Comparison of ENCODE assay signal across 8 cellular contexts in genomic region chr1:23691499-23692307, GRCh38. TPM values are rescaled to one million over a fixed set of nuclear protein-coding genes. Genes with fewer than 3 reads are reported as not detected.
DNase-seq lines count a peak whose midpoint lies in the region; ATAC-seq, FAIRE-seq and TF ChIP-seq lines count a peak whose summit lies in the region.

RPL11 (plus strand) TSS chr1:23691806; CDS start chr1:23691824, 18 bp downstream.

- peak; percentile 81 for ATAC-seq in HG02870 (IDR thresholded peaks at IDR 0.05; ENCODE audit: unreplicated experiment)
- peak; percentile 99 for ATAC-seq in T-helper 17 cell

- H3K4me1 Mint-ChIP-seq in T-helper 17 cell = peaks cover 39% of the 10 kb centered on the region

- H3K36me3 ChIP-seq in left ventricle myocardium inferior = peaks cover 42% of the 10 kb centered on the region
- H3K36me3 ChIP-seq in prostate gland = peaks cover 5% of the 10 kb centered on the region in 2 donors
- H3K36me3 ChIP-seq in urinary bladder (ENCODE audit: insufficient read depth) = peaks cover 9% of the 10 kb centered on the region

- FAIRE-seq in GM12891 (lab: Jason Lieb, UNC) = peak; percentile 93

- H3K27me3 ChIP-seq in left ventricle myocardium inferior (ENCODE audit: low read depth) (no peaks in the 10 kb centered on the region), prostate gland (replicated peaks; ENCODE audit: insufficient read depth) (no peaks in the 10 kb centered on the region)

- no peaks in the 10 kb centered on the region for H3K27me3 Mint-ChIP-seq in T-helper 17 cell

- TF ChIP-seq POLR2A in GM12891 (IDR thresholded peaks at IDR 0.05; ENCODE audit: low read depth, low read length) = peak; percentile 99
- TF ChIP-seq POLR2A in prostate gland (IDR thresholded peaks at IDR 0.05) = peak; percentile 53

- intact Hi-C loops in left ventricle myocardium inferior (cut with micrococcal nuclease) = no loop called here
- intact Hi-C loops in prostate gland (cut with DNase I) = loop anchor here (5.0 kb wide), 1 partner anchor 51 kb away; the partner anchor contains the start of gene ELOA

- peak within 1 kb of the TSS; percentile 91 for H3K4me3 Mint-ChIP-seq in T-helper 17 cell

- H3K27ac ChIP-seq in left ventricle myocardium inferior (replicated peaks) (peak within 1 kb of the TSS; percentile 82), prostate gland (peak within 1 kb of the TSS; percentile 67 to 73), urinary bladder (ENCODE audit: low read depth) (peak within 1 kb of the TSS; percentile 92)

- peak within 1 kb of the TSS; percentile 94 for H3K27ac Mint-ChIP-seq in T-helper 17 cell

- TF ChIP-seq CTCF in left ventricle myocardium inferior (IDR thresholded peaks at IDR 0.05; ENCODE audit: borderline replicate concordance) = peak; percentile 88
- peak; percentile 52 to 94 (median 86) for TF ChIP-seq CTCF in prostate gland (IDR thresholded peaks at IDR 0.05)

- H3K9me3 ChIP-seq in T-helper 17 cell (ENCODE audit: control insufficient read depth, low read length, poor library complexity, severe bottlenecking) (no peaks in the 10 kb centered on the region), left ventricle myocardium inferior (replicated peaks) (peaks cover 6% of the 10 kb centered on the region), prostate gland (no peaks in the 10 kb centered on the region)

- peak within 1 kb of the TSS; percentile 93 for H3K4me3 ChIP-seq in left ventricle myocardium inferior
- H3K4me3 ChIP-seq in prostate gland = peak within 1 kb of the TSS; percentile 63
- peak within 1 kb of the TSS; percentile 86 for H3K4me3 ChIP-seq in urinary bladder (ENCODE audit: low read depth, low read length)

- H3K36me3 Mint-ChIP-seq in T-helper 17 cell (ENCODE audit: low read depth) = peaks cover 8% of the 10 kb centered on the region

- H3K4me1 ChIP-seq in left ventricle myocardium inferior (peaks cover 55% of the 10 kb centered on the region), prostate gland (replicated peaks) (peaks cover 12% of the 10 kb centered on the region), urinary bladder (ENCODE audit: insufficient read depth) (no peaks in the 10 kb centered on the region)

- DNase-seq in GM12891 (ENCODE audit: insufficient read length, low spot score) = peak; percentile 85
- DNase-seq in NCI-H146 treated with DMSO at 0.1 percent for 48 hours (lab: John Stamatoyannopoulos, UW; ENCODE audit: unreplicated experiment) = peak; percentile 68
- peak; percentile 68 to 76 (median 76) for DNase-seq in T-helper 17 cell
- peak; percentile 37 to 97 (median 89) for DNase-seq in amygdala (lab: John Stamatoyannopoulos, UW)
- peak; percentile 90 for DNase-seq in left ventricle myocardium inferior
- peak; percentile 94 for DNase-seq in prostate gland (ENCODE audit: low spot score)

- WGBS in prostate gland = under 1% methylated on average over 40 of the region's 45 CpGs
- WGBS in urinary bladder = under 1% methylated on average over 45 of the region's 45 CpGs

TF ChIP-seq in GM12891, 5 proteins besides CTCF, POLR2A, EP300 and RAD21:
- TF ChIP-seq SPI1 (IDR thresholded peaks at IDR 0.05; ENCODE audit: low read depth, low read length) (0 out of 2 replicates have a peak, but pooled peaks have one; percentile 16), TAF1 (IDR thresholded peaks at IDR 0.05; ENCODE audit: low read depth, low read length) (peak; percentile 100), POU2F2 (IDR thresholded peaks at IDR 0.05; ENCODE audit: low read depth, low read length) (peak; percentile 85; the same call in 1 of the 2 replicates), POLR2AphosphoS5 (IDR thresholded peaks at IDR 0.05; ENCODE audit: low read depth, low read length) (peak; percentile 99), PAX5 (IDR thresholded peaks at IDR 0.05; ENCODE audit: insufficient read depth, low read length, severe bottlenecking) (peak; percentile 5)

RNA-seq across cellular contexts. Expression of gene RPL11, which starts in this region (rescaled TPM):
- polyA plus RNA-seq in GM12891 (2012; ENCODE audit: low read depth, missing spikeins) = 6,058 TPM
- total RNA-seq in T-helper 17 cell (1,000 to 10,000 TPM; 1,753 to 1,861 TPM), left ventricle myocardium inferior (684 TPM), prostate gland (1,000 to 10,000 TPM in 1 of 2 donors, 100 to 1,000 TPM in 1; 784 to 1,458 TPM), urinary bladder (959 TPM)
- 2,380 TPM for polyA plus RNA-seq in urinary bladder

Comparison
In these comparisons a context has a peak if more than half of its experiments do, and no peak if none do; other contexts are left out.
1. Peak in every context shown above with its lines: DNase-seq, ATAC-seq, H3K4me3 ChIP-seq and H3K27ac ChIP-seq.